ENCODE assay signal across 8 cellular contexts in the genomic region with DNA sequence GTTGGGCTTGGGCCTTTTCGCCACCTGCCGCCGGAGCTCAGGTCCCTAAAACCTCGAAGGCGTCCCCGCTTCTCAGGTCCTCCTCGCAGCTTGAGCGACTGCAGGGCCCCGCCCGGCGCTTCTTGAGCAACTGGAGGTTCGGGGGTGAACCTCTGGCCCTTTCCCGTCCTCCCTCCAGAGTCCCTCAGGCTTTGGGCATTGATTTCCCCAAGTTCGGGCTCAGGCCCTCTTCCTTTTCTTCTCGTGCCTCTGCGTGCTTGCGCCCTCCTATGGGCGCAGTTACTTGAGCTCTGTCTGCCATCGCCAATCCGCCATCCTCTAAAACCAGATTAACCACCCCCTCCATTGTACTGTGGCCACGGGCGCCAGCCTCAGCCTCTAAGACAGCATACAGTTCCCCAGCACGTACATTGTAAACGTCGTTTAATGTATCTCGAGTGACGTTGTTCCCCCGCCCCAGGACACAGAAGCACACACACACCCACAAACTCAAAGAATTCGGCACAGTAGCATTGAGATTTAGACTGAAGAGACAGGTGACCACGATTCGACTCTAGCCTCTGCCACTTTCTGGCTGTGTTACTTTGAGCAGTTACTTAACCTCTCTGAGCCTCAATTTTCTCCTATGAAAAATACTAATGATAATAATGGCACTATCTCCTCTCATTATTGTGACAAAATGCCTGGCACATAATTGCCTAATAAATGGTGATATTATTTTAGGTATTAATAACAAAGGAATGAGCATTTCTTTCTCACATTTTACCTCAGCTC. TPM values are rescaled to one million over a fixed set of nuclear protein-coding genes. Genes with fewer than 3 reads are reported as not detected.
DNase-seq lines count a peak whose midpoint lies in the region; ATAC-seq and TF ChIP-seq lines count a peak whose summit lies in the region.

No MANE protein-coding gene starts in this region.

- H3K27ac ChIP-seq in VCaP, result peak overlapping the region; percentile 98

- peak overlapping the region; percentile 34 for H3K4me3 ChIP-seq in kidney epithelial cell (ENCODE audit: low read depth, low read length)

- no peaks in the 10 kb centered on the region for H3K36me3 ChIP-seq in kidney epithelial cell (ENCODE audit: control insufficient read depth, insufficient read depth, low read length)

- no peaks in the 10 kb centered on the region for H3K27me3 ChIP-seq in kidney epithelial cell (ENCODE audit: control insufficient read depth, insufficient read depth, low read length)

- TF ChIP-seq CTCF in VCaP (conservative IDR thresholded peaks at IDR 0.05) (peak; percentile 65), kidney epithelial cell (IDR thresholded peaks at IDR 0.05; ENCODE audit: insufficient read depth, low read length, poor library complexity, severe bottlenecking) (peak; percentile 52)

- DNase-seq in activated T-cell treated with anti-CD3 and anti-CD28 coated beads for 24 hours (ENCODE audit: low read depth) (peak; percentile 43), NCI-H1436 treated with DMSO at 0.1 percent for 48 hours (lab: John Stamatoyannopoulos, UW) (peak; percentile 79), cerebellum (ENCODE audit: low spot score) (peak; percentile 72), kidney epithelial cell (ENCODE audit: low read depth) (no peak)
- no peak for DNase-seq in activated T-cell treated with anti-CD3 and anti-CD28 coated beads, Interleukin-2, amount 50 U/mL, for 48 hours
- DNase-seq in stimulated activated CD4-positive, alpha-beta T cell treated with anti-CD3 and anti-CD28 coated beads, Interleukin-4, amount 100 ng/mL, for 4 hours, result peak; percentile 44 to 58

- ATAC-seq in HG02642 (IDR thresholded peaks at IDR 0.05; ENCODE audit: poor library complexity, unreplicated experiment), result peak; percentile 35

RNA-seq across cellular contexts. Expression of gene BTG2, which starts 22.6 kb away (rescaled TPM):
- total RNA-seq in cerebellum, result 17.4 TPM
- total RNA-seq in kidney epithelial cell, result 24.1 and 24.3 TPM in 2 replicates

RNA-seq across cellular contexts. Expression of gene FMOD, which starts 23.1 kb away (rescaled TPM):
- 1.6 TPM for total RNA-seq in cerebellum
- 0.62 and 0.79 TPM in 2 replicates for total RNA-seq in kidney epithelial cell

Comparison
In these comparisons a context has a peak if more than half of its experiments do, and no peak if none do; other contexts are left out.
1. DNase-seq: peak in activated T-cell treated with anti-CD3 and anti-CD28 coated beads for 24 hours (single experiment), NCI-H1436 treated with DMSO at 0.1 percent for 48 hours (single experiment), cerebellum (single experiment) and stimulated activated CD4-positive, alpha-beta T cell treated with anti-CD3 and anti-CD28 coated beads, Interleukin-4, amount 100 ng/mL, for 4 hours (2 of 2); none in activated T-cell treated with anti-CD3 and anti-CD28 coated beads, Interleukin-2, amount 50 U/mL, for 48 hours (0 of 2) and kidney epithelial cell (single experiment).